Comparison of ENCODE assay signal across 21 cellular contexts in genomic region chr9:19411316-19411715, GRCh38. TPM values are rescaled to one million over a fixed set of nuclear protein-coding genes. Genes with fewer than 3 reads are reported as not detected.
DNase-seq lines count a peak whose midpoint lies in the region; ATAC-seq and TF ChIP-seq lines count a peak whose summit lies in the region.
"Had no signal": no experiment of that assay in that cellular context is flagged by ENCODE, and none has a peak within 500 bp of the region (broad histone marks: within the 10 kb centered on the region; RNA-seq: fewer than 3 reads in every experiment).

No MANE protein-coding gene starts in this region.

- peaks cover 26% of the 10 kb centered on the region for H3F3A ChIP-seq in neural progenitor cell (ENCODE audit: low read depth)

- CTCF ChIA-PET in CD4-positive, alpha-beta T cell (lab: Charles Lee): no interaction called here

- TF ChIP-seq CTCF in CD4-positive, alpha-beta T cell (IDR thresholded peaks at IDR 0.05): no peak
- TF ChIP-seq CTCF in HFFc6 (IDR thresholded peaks at IDR 0.05) (no peak), neural progenitor cell (IDR thresholded peaks at IDR 0.05) (no peak)

- H3K27me3 Mint-ChIP-seq in CD4-positive, alpha-beta T cell: no peaks in the 10 kb centered on the region
- H3K27me3 Mint-ChIP-seq in HFFc6 (ENCODE audit: insufficient read depth): peaks cover 2% of the 10 kb centered on the region
- H3K27me3 Mint-ChIP-seq in neural progenitor cell (ENCODE audit: insufficient read depth, low read depth): peaks cover 9% of the 10 kb centered on the region
- H3K27me3 Mint-ChIP-seq: activated naive CD8-positive, alpha-beta T cell treated with anti-CD3 and anti-CD28 coated beads, Interleukin-2, amount 50 U/mL, for 24 hours; memory B cell; stimulated activated memory B cell treated with anti-CD40 and anti-IgM and Interleukin-4, amounts not matched to agents 10 μg/mL and 1 μg/mL and 100 μg/mL, for 72 hours had no signal

- H3K4me1 Mint-ChIP-seq in CD4-positive, alpha-beta T cell (ENCODE audit: low read depth): peaks cover 27% of the 10 kb centered on the region
- H3K4me1 Mint-ChIP-seq in HFFc6 (ENCODE audit: low read depth) (peaks cover 33% of the 10 kb centered on the region), neural progenitor cell (peaks cover 11% of the 10 kb centered on the region)

- intact Hi-C loops in CD4-positive, alpha-beta T cell (cut with DNase I, micrococcal nuclease): no loop called here

- H3K9me3 Mint-ChIP-seq in CD4-positive, alpha-beta T cell: no peaks in the 10 kb centered on the region
- no peaks in the 10 kb centered on the region for H3K9me3 Mint-ChIP-seq in HFFc6
- H3K9me3 Mint-ChIP-seq in neural progenitor cell: peaks cover 2% of the 10 kb centered on the region
- H3K9me3 Mint-ChIP-seq: activated naive CD8-positive, alpha-beta T cell treated with anti-CD3 and anti-CD28 coated beads, Interleukin-2, amount 50 U/mL, for 24 hours; dendritic cell treated with granulocyte-macrophage colony-stimulating factor and Interleukin-4, amounts not matched to agents 40 ng/mL and 50 ng/mL, for 4 days; memory B cell; stimulated activated memory B cell treated with anti-CD40 and anti-IgM and Interleukin-4, amounts not matched to agents 10 μg/mL and 1 μg/mL and 100 μg/mL, for 72 hours had no signal

- H3K9ac ChIP-seq in neural progenitor cell: no peak overlapping the region

- H3K36me3 Mint-ChIP-seq in CD4-positive, alpha-beta T cell (ENCODE audit: low read depth): peaks cover 4% of the 10 kb centered on the region
- H3K36me3 Mint-ChIP-seq in HFFc6 (ENCODE audit: low read depth): no peaks in the 10 kb centered on the region
- no peaks in the 10 kb centered on the region for H3K36me3 Mint-ChIP-seq in neural progenitor cell
- H3K36me3 Mint-ChIP-seq: stimulated activated memory B cell treated with anti-CD40 and anti-IgM and Interleukin-4, amounts not matched to agents 10 μg/mL and 1 μg/mL and 100 μg/mL, for 72 hours had no signal

- no peaks in the 10 kb centered on the region for H4K20me1 ChIP-seq in neural progenitor cell (ENCODE audit: low read depth)

- H3K4me3 Mint-ChIP-seq in CD4-positive, alpha-beta T cell: peak overlapping the region; percentile 49
- H3K4me3 Mint-ChIP-seq in HFFc6 (peak overlapping the region; percentile 55), neural progenitor cell (peak overlapping the region; percentile 24)
- H3K4me3 Mint-ChIP-seq: activated naive CD8-positive, alpha-beta T cell treated with anti-CD3 and anti-CD28 coated beads, Interleukin-2, amount 50 U/mL, for 24 hours; dendritic cell treated with granulocyte-macrophage colony-stimulating factor and Interleukin-4, amounts not matched to agents 40 ng/mL and 50 ng/mL, for 4 days; memory B cell; stimulated activated memory B cell treated with anti-CD40 and anti-IgM and Interleukin-4, amounts not matched to agents 10 μg/mL and 1 μg/mL and 100 μg/mL, for 72 hours had no signal

- DNase-seq in CD4-positive, alpha-beta T cell: no peak
- peak; percentile 71 for DNase-seq in HFFc6
- peak; percentile 64 for DNase-seq in dermis blood vessel endothelial cell
- no peak for DNase-seq in neural progenitor cell (ENCODE audit: low spot score)
- DNase-seq in stimulated activated CD4-positive, alpha-beta T cell treated with anti-CD3 and anti-CD28 coated beads, Interleukin-2, amount 100 ng/mL, for 48 hours: no peak
- DNase-seq in NCI-H2227 (lab: John Stamatoyannopoulos, UW; ENCODE audit: unreplicated experiment): no peak
- DNase-seq: activated CD8-positive, alpha-beta memory T cell treated with anti-CD3 and anti-CD28 coated beads, Interleukin-2, amount 50 U/mL, for 4 hours; activated effector memory CD4-positive, alpha-beta T cell treated with anti-CD3 and anti-CD28 coated beads, Interleukin-2, amount 50 U/mL, for 16 hours; activated naive CD8-positive, alpha-beta T cell treated with anti-CD3 and anti-CD28 coated beads, Interleukin-2, amount 50 U/mL, for 24 hours; kidney glomerular epithelial cell; MM.1S; naive thymus-derived CD4-positive, alpha-beta T cell; NCI-H1436 treated with DMSO at 0.1 percent for 48 hours; NCI-H748 treated with DMSO at 0.1 percent for 48 hours; Right ventricle myocardium superior had no signal

- H3K79me2 ChIP-seq in neural progenitor cell (ENCODE audit: low read depth): peaks cover 25% of the 10 kb centered on the region

- no peak overlapping the region for H3K27ac ChIP-seq in CD4-positive, alpha-beta T cell (ENCODE audit: low read depth, low read length)
- H3K27ac ChIP-seq in neural progenitor cell: no peak overlapping the region
- H3K27ac ChIP-seq: thoracic aorta had no signal

- POLR2A ChIA-PET in CD4-positive, alpha-beta T cell (lab: Charles Lee): interaction anchor here (3.4 kb wide), 1 partner anchor 32 kb away, joined by 32 read pairs; the partner anchor contains the start of gene RPS6

- no peak overlapping the region for H3K4me2 ChIP-seq in neural progenitor cell

- no peak overlapping the region for H2AFZ ChIP-seq in neural progenitor cell (replicated peaks)

- no peaks in the 10 kb centered on the region for H3K9me3 ChIP-seq in CD4-positive, alpha-beta T cell (ENCODE audit: control insufficient read depth, low read length)
- H3K9me3 ChIP-seq in neural progenitor cell (ENCODE audit: low read depth): no peaks in the 10 kb centered on the region
- H3K9me3 ChIP-seq: breast epithelium, thoracic aorta had no signal

- no peak for ATAC-seq in CD4-positive, alpha-beta T cell (ENCODE audit: poor library complexity)
- ATAC-seq in GM19035 (IDR thresholded peaks at IDR 0.05; ENCODE audit: unreplicated experiment): no peak
- ATAC-seq: activated naive CD8-positive, alpha-beta T cell treated with anti-CD3 and anti-CD28 coated beads, Interleukin-2, amount 50 U/mL, for 24 hours; naive thymus-derived CD4-positive, alpha-beta T cell; stimulated activated memory B cell treated with anti-CD40 and anti-IgM and Interleukin-4, amounts not matched to agents 10 μg/mL and 1 μg/mL and 100 μg/mL, for 72 hours had no signal

- no peak overlapping the region for H3K4me3 ChIP-seq in neural progenitor cell
- H3K4me3 ChIP-seq: breast epithelium, thoracic aorta had no signal

- H3K27ac Mint-ChIP-seq in CD4-positive, alpha-beta T cell: no peak overlapping the region
- peak overlapping the region; percentile 57 for H3K27ac Mint-ChIP-seq in HFFc6
- H3K27ac Mint-ChIP-seq in neural progenitor cell: no peak overlapping the region
- H3K27ac Mint-ChIP-seq: activated naive CD8-positive, alpha-beta T cell treated with anti-CD3 and anti-CD28 coated beads, Interleukin-2, amount 50 U/mL, for 24 hours; dendritic cell treated with granulocyte-macrophage colony-stimulating factor and Interleukin-4, amounts not matched to agents 40 ng/mL and 50 ng/mL, for 4 days; memory B cell; naive thymus-derived CD4-positive, alpha-beta T cell; stimulated activated memory B cell treated with anti-CD40 and anti-IgM and Interleukin-4, amounts not matched to agents 10 μg/mL and 1 μg/mL and 100 μg/mL, for 72 hours had no signal

- no peaks in the 10 kb centered on the region for H3K36me3 ChIP-seq in neural progenitor cell
- H3K36me3 ChIP-seq: breast epithelium, thoracic aorta had no signal

- no peaks in the 10 kb centered on the region for H3K27me3 ChIP-seq in CD4-positive, alpha-beta T cell (ENCODE audit: control insufficient read depth, insufficient read depth, low read length)
- H3K27me3 ChIP-seq in neural progenitor cell: peaks cover 12% of the 10 kb centered on the region
- H3K27me3 ChIP-seq: breast epithelium had no signal

- peaks cover 7% of the 10 kb centered on the region for H3K4me1 ChIP-seq in neural progenitor cell

RNA-seq across cellular contexts. Expression of gene ACER2, which starts 2.5 kb away (rescaled TPM):
- 1 to 10 TPM; 1.2 to 1.4 TPM for total RNA-seq in CD4-positive, alpha-beta T cell
- total RNA-seq in HFFc6 (2021; fragmentation: NEBNext Ultra II Directional; extraction: Animal tissue kit (Norgen Biotek cat#: 25700)): 1 to 10 TPM; 1.2 to 1.9 (median 1.6) TPM
- 10.7 and 15.7 TPM in 2 replicates for total RNA-seq in dermis blood vessel endothelial cell
- 5.6 and 8.1 TPM in 2 replicates for total RNA-seq in neural progenitor cell (ENCODE audit: low replicate concordance)

RNA-seq across cellular contexts. Expression of gene RPS6, which starts 31.3 kb away (rescaled TPM):
- 1,000 to 10,000 TPM; 4,429 to 4,520 TPM for total RNA-seq in CD4-positive, alpha-beta T cell
- total RNA-seq in HFFc6 (2021; fragmentation: NEBNext Ultra II Directional; extraction: Animal tissue kit (Norgen Biotek cat#: 25700)): 1,000 to 10,000 TPM; 1,886 to 2,098 (median 1,953) TPM
- total RNA-seq in dermis blood vessel endothelial cell (1,458 and 1,664 TPM in 2 replicates), neural progenitor cell (ENCODE audit: low replicate concordance) (2,264 and 3,753 TPM in 2 replicates)

Comparison
In these comparisons a context has a peak if more than half of its experiments do, and no peak if none do; other contexts are left out.
1. DNase-seq: peak in HFFc6 (single experiment) and dermis blood vessel endothelial cell (single experiment); none in CD4-positive, alpha-beta T cell (0 of 10), neural progenitor cell (single experiment), stimulated activated CD4-positive, alpha-beta T cell treated with anti-CD3 and anti-CD28 coated beads, Interleukin-2, amount 100 ng/mL, for 48 hours (0 of 2) and NCI-H2227 (single experiment).
2. Peak in every context shown above with its lines, with median percentiles within 50 percentile points of each other: H3K4me3 Mint-ChIP-seq.